ENCODE assay signal across 8 cellular contexts in the genomic region with DNA sequence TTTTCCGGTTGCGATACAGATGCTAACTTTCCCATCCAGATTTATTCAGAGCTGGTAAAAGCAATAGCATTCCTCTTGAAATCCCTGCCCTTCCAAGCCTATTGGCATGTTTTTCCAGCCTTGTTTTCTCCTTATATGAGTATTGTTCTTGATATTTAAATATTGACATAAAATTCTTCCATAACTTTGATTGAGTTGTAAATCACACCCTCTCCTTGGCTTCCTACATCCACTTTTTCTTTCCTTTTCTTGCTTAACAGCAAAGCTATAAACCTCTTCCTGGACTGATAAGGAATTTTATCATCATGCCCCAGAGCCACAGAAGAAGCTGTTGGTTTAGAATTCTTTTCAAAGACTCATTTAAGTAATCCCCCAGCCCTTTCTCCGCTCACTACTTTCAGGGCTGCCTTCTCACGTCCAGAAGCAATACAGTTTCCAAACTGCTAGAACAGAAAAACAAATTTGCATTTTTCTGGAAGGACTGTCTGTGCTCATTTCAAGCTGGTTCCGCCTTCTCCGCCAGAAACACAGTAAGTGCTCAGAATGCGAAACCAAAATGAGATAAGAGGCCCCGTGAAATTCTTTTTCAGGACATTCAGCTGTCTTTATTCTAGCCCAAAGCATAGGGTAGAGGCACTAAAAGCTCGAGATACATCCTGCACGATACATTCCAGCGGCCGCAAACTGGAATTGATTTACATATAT. TPM values are rescaled to one million over a fixed set of nuclear protein-coding genes. Genes with fewer than 3 reads are reported as not detected.
DNase-seq lines count a peak whose midpoint lies in the region; ATAC-seq, FAIRE-seq and TF ChIP-seq lines count a peak whose summit lies in the region.

No MANE protein-coding gene starts in this region.

- FAIRE-seq in H54 (lab: Jason Lieb, UNC), result no peak

- ATAC-seq in activated CD4-positive, alpha-beta T cell treated with anti-CD3 and anti-CD28 coated beads for 36 hours, result no peak

- no peaks in the 10 kb centered on the region for H3K36me3 Mint-ChIP-seq in activated CD4-positive, alpha-beta T cell treated with anti-CD3 and anti-CD28 coated beads for 36 hours (ENCODE audit: low read depth)
- no peaks in the 10 kb centered on the region for H3K36me3 Mint-ChIP-seq in activated naive CD8-positive, alpha-beta T cell treated with anti-CD3 and anti-CD28 coated beads for 36 hours

- H3K9me3 Mint-ChIP-seq in activated CD4-positive, alpha-beta T cell treated with anti-CD3 and anti-CD28 coated beads for 36 hours (ENCODE audit: low read depth), result no peaks in the 10 kb centered on the region
- H3K9me3 Mint-ChIP-seq in activated naive CD8-positive, alpha-beta T cell treated with anti-CD3 and anti-CD28 coated beads for 36 hours, result no peaks in the 10 kb centered on the region

- WGBS in suprapubic skin, result 34% methylated on average over 12 of the region's 12 CpGs

- H3K27me3 ChIP-seq in suprapubic skin, result no peaks in the 10 kb centered on the region

- peaks cover 23% of the 10 kb centered on the region for H3K27me3 Mint-ChIP-seq in activated CD4-positive, alpha-beta T cell treated with anti-CD3 and anti-CD28 coated beads for 36 hours
- H3K27me3 Mint-ChIP-seq in activated naive CD8-positive, alpha-beta T cell treated with anti-CD3 and anti-CD28 coated beads for 36 hours, result peaks cover 54% of the 10 kb centered on the region

- CTCF ChIA-PET in activated CD4-positive, alpha-beta T cell treated with anti-CD3 and anti-CD28 coated beads for 36 hours (lab: Charles Lee), result interaction anchor here (0.9 kb wide), 1 partner anchor 430 kb away, joined by 4 read pairs; no protein-coding TSS in a partner anchor

- peak overlapping the region; percentile 86 for H3K27ac ChIP-seq in suprapubic skin

- H3K9me3 ChIP-seq in iPS-18c (ENCODE audit: control insufficient read depth, insufficient read depth, low read length), result peaks cover 7% of the 10 kb centered on the region
- no peaks in the 10 kb centered on the region for H3K9me3 ChIP-seq in suprapubic skin

- POLR2A ChIA-PET in activated CD4-positive, alpha-beta T cell treated with anti-CD3 and anti-CD28 coated beads for 36 hours (lab: Charles Lee), result no interaction called here

- no peak for TF ChIP-seq EP300 in suprapubic skin (IDR thresholded peaks at IDR 0.05)

- no peak overlapping the region for H3K27ac Mint-ChIP-seq in activated CD4-positive, alpha-beta T cell treated with anti-CD3 and anti-CD28 coated beads for 36 hours
- no peak overlapping the region for H3K27ac Mint-ChIP-seq in activated naive CD8-positive, alpha-beta T cell treated with anti-CD3 and anti-CD28 coated beads for 36 hours

- DNase-seq in activated CD4-positive, alpha-beta T cell treated with anti-CD3 and anti-CD28 coated beads for 36 hours, result no peak
- no peak for DNase-seq in activated CD4-positive, alpha-beta T cell treated with anti-CD3 and anti-CD28 coated beads, Interleukin-2, amount 50 U/mL, for 4 hours
- DNase-seq in activated naive CD8-positive, alpha-beta T cell treated with anti-CD3 and anti-CD28 coated beads for 36 hours, result no peak
- DNase-seq in suprapubic skin (ENCODE audit: low spot score in 2 of 2), result no peak
- no peak for DNase-seq in H54 (ENCODE audit: insufficient read length, low spot score)
- no peak for DNase-seq in stimulated activated CD4-positive, alpha-beta T cell treated with anti-CD3 and anti-CD28 coated beads, Interleukin-12 subunit alpha, Interleukin-12 subunit beta, amount 100 ng/mL, for 4 hours
- DNase-seq in retina, result no peak

- peak overlapping the region; percentile 41 for H3K4me3 Mint-ChIP-seq in activated CD4-positive, alpha-beta T cell treated with anti-CD3 and anti-CD28 coated beads for 36 hours
- peak overlapping the region; percentile 70 for H3K4me3 Mint-ChIP-seq in activated naive CD8-positive, alpha-beta T cell treated with anti-CD3 and anti-CD28 coated beads for 36 hours

- peaks cover 9% of the 10 kb centered on the region for H3K4me1 ChIP-seq in suprapubic skin

- H3K4me1 Mint-ChIP-seq in activated CD4-positive, alpha-beta T cell treated with anti-CD3 and anti-CD28 coated beads for 36 hours, result peaks cover 8% of the 10 kb centered on the region
- peaks cover 7% of the 10 kb centered on the region for H3K4me1 Mint-ChIP-seq in activated naive CD8-positive, alpha-beta T cell treated with anti-CD3 and anti-CD28 coated beads for 36 hours

- no peak for TF ChIP-seq CTCF in suprapubic skin (IDR thresholded peaks at IDR 0.05)

- intact Hi-C loops in activated CD4-positive, alpha-beta T cell treated with anti-CD3 and anti-CD28 coated beads for 36 hours (cut with DNase I, micrococcal nuclease), result loop anchor here in 1 of 2 experiments (5.0 kb wide), 1 partner anchor 427 kb away; no protein-coding TSS in a partner anchor

- H3K4me3 ChIP-seq in iPS-18c (ENCODE audit: insufficient read depth, low read depth, low read length) (peak overlapping the region; percentile 58), suprapubic skin (peak overlapping the region; percentile 60)

- no peaks in the 10 kb centered on the region for H3K36me3 ChIP-seq in suprapubic skin

- TF ChIP-seq POLR2A in suprapubic skin (IDR thresholded peaks at IDR 0.05) (no peak), H54 (IDR thresholded peaks at IDR 0.05; ENCODE audit: low read depth, low read length) (no peak)

RNA-seq across cellular contexts. Expression of gene MID1, which starts 0.9 kb away (rescaled TPM):
- total RNA-seq in activated CD4-positive, alpha-beta T cell treated with anti-CD3 and anti-CD28 coated beads for 36 hours, result under 1 TPM; 0.37 to 0.43 TPM
- under 1 TPM; 0.28 to 0.70 TPM for total RNA-seq in activated naive CD8-positive, alpha-beta T cell treated with anti-CD3 and anti-CD28 coated beads for 36 hours
- total RNA-seq in suprapubic skin, result 1 to 10 TPM; 5.0 to 8.0 (median 6.4) TPM
